ENCODE assay signal across 8 cellular contexts in genomic region chr21:38219049-38219628, GRCh38. TPM values are rescaled to one million over a fixed set of nuclear protein-coding genes. Genes with fewer than 3 reads are reported as not detected.
A peak's percentile ranks its signal among the peaks of the same experiment; 100 is the strongest.
DNase-seq lines count a peak whose midpoint lies in the region; ATAC-seq and TF ChIP-seq lines count a peak whose summit lies in the region.

No MANE protein-coding gene starts in this region.

- peak; percentile 74 for TF ChIP-seq CTCF in OCI-LY3 (IDR thresholded peaks at IDR 0.05; ENCODE audit: low read depth, low read length)
- TF ChIP-seq CTCF in fibroblast of lung (conservative IDR thresholded peaks at IDR 0.05 in 1 of 2, IDR thresholded peaks at IDR 0.05 in 1 of 2; ENCODE audit: low read depth in 1 of 2, low read length in 2 of 2), result peak; percentile 97 to 99

- H3K36me3 ChIP-seq in OCI-LY3 (replicated peaks; ENCODE audit: low read depth, low read length) (no peaks in the 10 kb centered on the region), fibroblast of lung (ENCODE audit: control insufficient read depth, insufficient read depth, low read length) (no peaks in the 10 kb centered on the region)

- H3K27ac ChIP-seq in OCI-LY3 (ENCODE audit: low read length) (no peak overlapping the region), fibroblast of lung (ENCODE audit: insufficient read depth, low read length) (no peak overlapping the region)

- peak; percentile 63 for DNase-seq in GDM1 (lab: John Stamatoyannopoulos, UW)
- DNase-seq in HuH-7.5 (ENCODE audit: low spot score), result peak; percentile 12
- peak; percentile 53 for DNase-seq in activated T-cell treated with anti-CD3 and anti-CD28 coated beads for 48 hours (ENCODE audit: low read depth)
- peak; percentile 68 to 79 for DNase-seq in fibroblast of lung (ENCODE audit: low read depth in 2 of 2)
- DNase-seq in natural killer cell treated with Interleukin-12 subunit alpha and Interleukin-12 subunit beta and Interleukin-15 and Interleukin-18, amount 100 ng/mL, for 72 hours (ENCODE audit: low spot score), result no peak
- DNase-seq in superior temporal gyrus (ENCODE audit: extremely low spot score), result peak; percentile 63

- H3K9ac ChIP-seq in OCI-LY3 (ENCODE audit: low read length), result no peak overlapping the region
- H3K9ac ChIP-seq in fibroblast of lung (ENCODE audit: insufficient read depth, low read length), result no peak overlapping the region

- no peak overlapping the region for H3K4me3 Mint-ChIP-seq in natural killer cell treated with Interleukin-12 subunit alpha and Interleukin-12 subunit beta and Interleukin-15 and Interleukin-18, amount 100 ng/mL, for 72 hours

- H3K4me1 ChIP-seq in OCI-LY3 (ENCODE audit: low read length), result peaks cover 18% of the 10 kb centered on the region
- no peaks in the 10 kb centered on the region for H3K4me1 ChIP-seq in fibroblast of lung (ENCODE audit: control insufficient read depth, extremely low read depth, insufficient read depth, low read length)

- H3K4me3 ChIP-seq in OCI-LY3 (ENCODE audit: low read length) (no peak overlapping the region), fibroblast of lung (replicated peaks in 1 of 4; ENCODE audit: control extremely low read depth in 1 of 4, insufficient read depth in 1 of 4, low read depth in 3 of 4, low read length in 4 of 4) (no peak overlapping the region)

- peaks cover 4 to 5% of the 10 kb centered on the region in 2 donors for H3K4me1 Mint-ChIP-seq in natural killer cell treated with Interleukin-12 subunit alpha and Interleukin-12 subunit beta and Interleukin-15 and Interleukin-18, amount 100 ng/mL, for 72 hours (ENCODE audit: low read depth in 2 of 2)

- H3K4me2 ChIP-seq in OCI-LY3 (ENCODE audit: low read length), result no peak overlapping the region
- H3K4me2 ChIP-seq in fibroblast of lung (ENCODE audit: extremely low read depth, insufficient read depth, low read length), result no peak overlapping the region

- no peak overlapping the region for H3K27ac Mint-ChIP-seq in natural killer cell treated with Interleukin-12 subunit alpha and Interleukin-12 subunit beta and Interleukin-15 and Interleukin-18, amount 100 ng/mL, for 72 hours

- H3K36me3 Mint-ChIP-seq in natural killer cell treated with Interleukin-12 subunit alpha and Interleukin-12 subunit beta and Interleukin-15 and Interleukin-18, amount 100 ng/mL, for 72 hours, result peaks cover 6% of the 10 kb centered on the region

- H3K27me3 Mint-ChIP-seq in natural killer cell treated with Interleukin-12 subunit alpha and Interleukin-12 subunit beta and Interleukin-15 and Interleukin-18, amount 100 ng/mL, for 72 hours, result peaks cover 3 to 8% of the 10 kb centered on the region in 2 donors

- H4K20me1 ChIP-seq in OCI-LY3 (ENCODE audit: insufficient read depth, low read length) (no peaks in the 10 kb centered on the region), fibroblast of lung (ENCODE audit: control insufficient read depth, extremely low read depth, insufficient read depth, low read length) (no peaks in the 10 kb centered on the region)

- peaks cover 6% of the 10 kb centered on the region for H3K9me3 Mint-ChIP-seq in natural killer cell treated with Interleukin-12 subunit alpha and Interleukin-12 subunit beta and Interleukin-15 and Interleukin-18, amount 100 ng/mL, for 72 hours

- ATAC-seq in natural killer cell treated with Interleukin-12 subunit alpha and Interleukin-12 subunit beta and Interleukin-15 and Interleukin-18, amount 100 ng/mL, for 72 hours, result peak; percentile 57 to 71
- ATAC-seq in HG03439 (IDR thresholded peaks at IDR 0.05; ENCODE audit: unreplicated experiment), result no peak

- H3K79me2 ChIP-seq in OCI-LY3 (ENCODE audit: low read length) (no peaks in the 10 kb centered on the region), fibroblast of lung (ENCODE audit: control insufficient read depth, insufficient read depth, low read length) (no peaks in the 10 kb centered on the region)

- no peaks in the 10 kb centered on the region for H3K27me3 ChIP-seq in OCI-LY3 (ENCODE audit: low read depth, low read length)
- H3K27me3 ChIP-seq in fibroblast of lung (ENCODE audit: control insufficient read depth, insufficient read depth, low read length), result no peaks in the 10 kb centered on the region

- H2AFZ ChIP-seq in OCI-LY3 (ENCODE audit: low read depth, low read length) (no peak overlapping the region), fibroblast of lung (ENCODE audit: low read length) (no peak overlapping the region)

- H3K9me3 ChIP-seq in OCI-LY3 (ENCODE audit: insufficient read depth, low read length) (no peaks in the 10 kb centered on the region), fibroblast of lung (ENCODE audit: control insufficient read depth, insufficient read depth, low read depth, low read length) (no peaks in the 10 kb centered on the region)

RNA-seq across cellular contexts. Expression of gene KCNJ15, which starts 37.7 kb away (rescaled TPM):
- total RNA-seq in fibroblast of lung, result 0.83 and 1.5 TPM in 2 replicates
- polyA plus RNA-seq in fibroblast of lung, result 0.44 and 3.2 TPM in 2 replicates
- polyA plus RNA-seq in fibroblast of lung (2012), result 0.20 and 1.5 TPM in 2 replicates
- polyA minus RNA-seq in fibroblast of lung (ENCODE audit: low replicate concordance), result 18.1 TPM in 1 of 2 replicates, not detected in the other
- not detected for total RNA-seq in natural killer cell treated with Interleukin-12 subunit alpha and Interleukin-12 subunit beta and Interleukin-15 and Interleukin-18, amount 100 ng/mL, for 72 hours
